ENCODE assay signal across 10 cellular contexts in genomic region chr14:71933026-71933587, GRCh38. TPM values are rescaled to one million over a fixed set of nuclear protein-coding genes. Genes with fewer than 3 reads are reported as not detected.
DNase-seq lines count a peak whose midpoint lies in the region; TF ChIP-seq lines count a peak whose summit lies in the region.
"Had no signal": no experiment of that assay in that cellular context is flagged by ENCODE, and none has a peak within 500 bp of the region (broad histone marks: within the 10 kb centered on the region; RNA-seq: fewer than 3 reads in every experiment).

No MANE protein-coding gene starts in this region.

- H2BK5ac ChIP-seq in mesenchymal stem cell (ENCODE audit: low read depth, low read length, poor library complexity, severe bottlenecking) = no peak overlapping the region

- no peak overlapping the region for H3K18ac ChIP-seq in mesenchymal stem cell (ENCODE audit: low read depth in 1 of 2, low read length in 2 of 2)

- peak overlapping the region; percentile 49 for H3K4me3 ChIP-seq in H7 (ENCODE audit: insufficient read depth, low read depth, low read length)
- H3K4me3 ChIP-seq in mesenchymal stem cell (ENCODE audit: insufficient read depth in 1 of 2, low read depth in 1 of 2, low read length in 2 of 2) = no peak overlapping the region

- H3K4me1 Mint-ChIP-seq in brain = peaks cover 23% of the 10 kb centered on the region
- peaks cover 11% of the 10 kb centered on the region for H3K4me1 Mint-ChIP-seq in mesothelial cell of epicardium

- H3K9ac ChIP-seq in mesenchymal stem cell (ENCODE audit: low read length) = no peak overlapping the region
- H3K9ac ChIP-seq: KMS-11 had no signal

- no peak overlapping the region for H3K4me2 ChIP-seq in mesenchymal stem cell (ENCODE audit: low read length, poor library complexity, severe bottlenecking)
- H3K4me2 ChIP-seq: KMS-11 had no signal

- H3K4me3 Mint-ChIP-seq in brain (peak overlapping the region; percentile 84 to 94 (median 92)), mesothelial cell of epicardium (peak overlapping the region; percentile 61)

- H3K36me3 ChIP-seq in H7 (replicated peaks; ENCODE audit: control insufficient read depth, insufficient read depth, low read length) (no peaks in the 10 kb centered on the region), mesenchymal stem cell (ENCODE audit: control insufficient read depth in 1 of 2, insufficient read depth in 2 of 2, low read depth in 1 of 2, low read length in 2 of 2) (no peaks in the 10 kb centered on the region)

- H3K4ac ChIP-seq in mesenchymal stem cell (ENCODE audit: low read depth in 1 of 2, low read length in 2 of 2) = no peak overlapping the region

- H3K79me1 ChIP-seq in mesenchymal stem cell (replicated peaks; ENCODE audit: low read length, poor library complexity, severe bottlenecking) = no peaks in the 10 kb centered on the region

- no peak overlapping the region for H2AFZ ChIP-seq in mesenchymal stem cell (ENCODE audit: low read depth, low read length)

- H3K27ac Mint-ChIP-seq in brain (peak overlapping the region in 4 of 5 experiments; percentile 59 to 84 (median 78)), mesothelial cell of epicardium (no peak overlapping the region)

- H3K36me3 Mint-ChIP-seq in brain (no peaks in the 10 kb centered on the region), mesothelial cell of epicardium (no peaks in the 10 kb centered on the region)
- H3K36me3 Mint-ChIP-seq: naive B cell had no signal

- H3K4me1 ChIP-seq in mesenchymal stem cell (ENCODE audit: control insufficient read depth, insufficient read depth, low read depth, low read length) = peaks cover 9% of the 10 kb centered on the region

- H3K23ac ChIP-seq in mesenchymal stem cell (ENCODE audit: low read length in 2 of 2) = no peak overlapping the region

- 4% methylated on average over 24 of the region's 24 CpGs for WGBS in mesenchymal stem cell

- no peak overlapping the region for H4K91ac ChIP-seq in mesenchymal stem cell (ENCODE audit: low read length)

- H2AK5ac ChIP-seq in mesenchymal stem cell (ENCODE audit: low read length, severe bottlenecking) = no peak overlapping the region

- no peak overlapping the region for H3K14ac ChIP-seq in mesenchymal stem cell (ENCODE audit: low read length in 2 of 2)

- H2BK15ac ChIP-seq in mesenchymal stem cell (ENCODE audit: low read depth, poor library complexity, severe bottlenecking) = no peak overlapping the region

- no peaks in the 10 kb centered on the region for H3K9me3 ChIP-seq in mesenchymal stem cell (ENCODE audit: control insufficient read depth, low read length)

- H3K27me3 Mint-ChIP-seq in brain (peaks cover 28% of the 10 kb centered on the region), mesothelial cell of epicardium (ENCODE audit: low read depth) (peaks cover 85% of the 10 kb centered on the region)

- no peak for TF ChIP-seq CTCF in brain (conservative IDR thresholded peaks at IDR 0.05)
- no peak for TF ChIP-seq CTCF in mesothelial cell of epicardium (IDR thresholded peaks at IDR 0.05; ENCODE audit: unreplicated experiment)

- peaks cover 36% of the 10 kb centered on the region for H3K27me3 ChIP-seq in H7 (ENCODE audit: control insufficient read depth, insufficient read depth, low read length)
- H3K27me3 ChIP-seq in mesenchymal stem cell (ENCODE audit: control insufficient read depth in 1 of 2, insufficient read depth in 1 of 2, low read length in 2 of 2) = peaks cover 33 to 35% of the 10 kb centered on the region in 2 experiments

- H3K27ac ChIP-seq in mesenchymal stem cell (ENCODE audit: low read length, poor library complexity, severe bottlenecking) = no peak overlapping the region
- H3K27ac ChIP-seq: KMS-11 had no signal

- H4K8ac ChIP-seq in mesenchymal stem cell (ENCODE audit: low read length) = no peak overlapping the region

- no peak overlapping the region for H2BK12ac ChIP-seq in mesenchymal stem cell (ENCODE audit: low read length in 2 of 2)

- no peak overlapping the region for H2BK120ac ChIP-seq in mesenchymal stem cell (ENCODE audit: low read depth, low read length)

- H3K9me3 Mint-ChIP-seq in brain = peaks cover 0 to 7% (median 0%) of the 10 kb centered on the region in 5 experiments
- H3K9me3 Mint-ChIP-seq in mesothelial cell of epicardium = peaks cover 7% of the 10 kb centered on the region

- DNase-seq in AG20443 (ENCODE audit: low spot score) = peak; percentile 19
- peak; percentile 60 for DNase-seq in H7
- DNase-seq in mesothelial cell of epicardium (ENCODE audit: low spot score in 2 of 2, unreplicated experiment in 2 of 2) = no peak
- DNase-seq in NCI-H2107 treated with DMSO at 0.1 percent for 48 hours (lab: John Stamatoyannopoulos, UW; ENCODE audit: unreplicated experiment) = no peak
- DNase-seq in mesenchymal stem cell = no peak
- DNase-seq in NCI-H82 treated with DMSO at 0.1 percent for 48 hours (lab: John Stamatoyannopoulos, UW; ENCODE audit: unreplicated experiment) = no peak
- DNase-seq in AG08396 (ENCODE audit: low spot score) = no peak
- DNase-seq: naive B cell had no signal

RNA-seq across cellular contexts. Expression of gene RGS6, which starts 0.9 kb away (rescaled TPM):
- total RNA-seq in H7 (2014; rRNA removed; shearing (Covaris generic)) = 0.87 and 1.4 TPM in 2 replicates
- polyA plus RNA-seq in brain (ENCODE audit: insufficient read depth, low read depth, low replicate concordance) = 1.9 TPM
- 1.2 to 2.0 TPM (median 1.5 TPM) in 3 replicates for total RNA-seq in mesothelial cell of epicardium
- 0.08 TPM for polyA plus RNA-seq in mesenchymal stem cell (2013, experiment 1 of 2)
- 0.03 TPM for polyA plus RNA-seq in mesenchymal stem cell (2013, experiment 2 of 2)

Comparison
In these comparisons a context has a peak if more than half of its experiments do, and no peak if none do; other contexts are left out.
1. DNase-seq: peak in AG20443 (single experiment) and H7 (single experiment); none in mesothelial cell of epicardium (0 of 2), NCI-H2107 treated with DMSO at 0.1 percent for 48 hours (single experiment), mesenchymal stem cell (single experiment), NCI-H82 treated with DMSO at 0.1 percent for 48 hours (single experiment) and AG08396 (single experiment).